In the genomic region with DNA sequence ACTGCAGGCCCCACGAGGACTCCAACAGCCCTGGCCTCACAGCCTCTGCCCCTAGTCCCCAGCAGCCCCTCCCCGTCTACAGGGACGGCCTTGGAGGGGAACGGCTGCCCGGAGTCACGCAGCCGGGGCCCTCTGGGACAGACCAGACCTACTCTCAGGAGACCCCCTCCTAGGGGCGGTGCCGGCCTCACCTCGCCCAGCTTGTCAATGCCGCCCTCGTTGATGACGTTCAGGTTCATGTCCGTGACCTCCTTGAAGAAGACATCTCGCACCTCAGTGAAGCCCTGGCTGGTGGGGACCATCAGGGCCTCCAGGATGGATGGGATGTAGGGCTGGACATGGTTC, we compare ENCODE assay signal across 22 cellular contexts. TPM values are rescaled to one million over a fixed set of nuclear protein-coding genes. Genes with fewer than 3 reads are reported as not detected.
DNase-seq lines count a peak whose midpoint lies in the region; ATAC-seq, FAIRE-seq and TF ChIP-seq lines count a peak whose summit lies in the region.
"Had no signal": no experiment of that assay in that cellular context is flagged by ENCODE, and none has a peak within 500 bp of the region (broad histone marks: within the 10 kb centered on the region; RNA-seq: fewer than 3 reads in every experiment).

No MANE protein-coding gene starts in this region.

- H2AK5ac ChIP-seq in H1 (ENCODE audit: low read depth, low read length): no peak overlapping the region

- H2BK12ac ChIP-seq in H1 (ENCODE audit: low read depth, low read length): no peak overlapping the region

- H2AFZ ChIP-seq in H1 (ENCODE audit: low read length): no peak overlapping the region

- no peaks in the 10 kb centered on the region for H3K23me2 ChIP-seq in H1 (ENCODE audit: low read depth, low read length)

- no peak for TF ChIP-seq EP300 in H1 (IDR thresholded peaks at IDR 0.05; ENCODE audit: borderline replicate concordance in 1 of 2, low read depth in 2 of 2, low read length in 2 of 2)

- H3K56ac ChIP-seq in H1 (replicated peaks; ENCODE audit: insufficient read length, low read depth, low read length): no peak overlapping the region

- H3K4me3 ChIP-seq in AG04450 (ENCODE audit: low read depth, low read length) (no peak overlapping the region), H1 (ENCODE audit: extremely low read depth in 1 of 4, insufficient read depth in 2 of 4, low read depth in 3 of 4, low read length in 4 of 4) (no peak overlapping the region), small intestine (ENCODE audit: low read depth in 1 of 2, low read length in 2 of 2) (no peak overlapping the region), WERI-Rb-1 (ENCODE audit: low read depth, low read length) (no peak overlapping the region)
- H3K4me3 ChIP-seq: dorsolateral prefrontal cortex had no signal

- CTCF ChIA-PET in AG04450 (lab: Charles Lee): no interaction called here
- CTCF ChIA-PET in H1 (lab: Charles Lee; ENCODE audit: partially characterized antibody): interaction anchor here (1.1 to 11.4 kb wide), 6 partner anchors 11 to 225 kb away, joined by 3 to 193 read pairs (median 6); no protein-coding TSS in a partner anchor

- no peak overlapping the region for H4K5ac ChIP-seq in H1 (ENCODE audit: insufficient read length, low read depth, low read length)

- POLR2A ChIA-PET in AG04450 (lab: Yijun Ruan, JAX) (no interaction called here), H1 (lab: Charles Lee; ENCODE audit: partially characterized antibody) (no interaction called here)

- no peak overlapping the region for H4K8ac ChIP-seq in H1 (ENCODE audit: extremely low read depth, insufficient read depth, low read length)

- H2BK20ac ChIP-seq in H1 (ENCODE audit: low read length): no peak overlapping the region

- no peak for TF ChIP-seq POLR2A in H1 (IDR thresholded peaks at IDR 0.05; ENCODE audit: control extremely low read depth in 1 of 2, low read depth in 2 of 2, low read length in 2 of 2)

- no peak overlapping the region; the same call in 1 of the 2 replicates for H3K18ac ChIP-seq in H1 (ENCODE audit: extremely low read depth, low read length)

- peaks cover 0 to 2% of the 10 kb centered on the region in 2 experiments for H4K20me1 ChIP-seq in H1 (replicated peaks in 1 of 2; ENCODE audit: control insufficient read depth in 1 of 2, insufficient read depth in 2 of 2, low read length in 2 of 2)

- TF ChIP-seq CTCF in AG04450 (IDR thresholded peaks at IDR 0.05; ENCODE audit: low read depth, low read length): no peak
- TF ChIP-seq CTCF in H1 (IDR thresholded peaks at IDR 0.05; ENCODE audit: control extremely low read depth in 1 of 3, insufficient read depth in 1 of 3, low read depth in 1 of 3, low read length in 3 of 3): no peak
- no peak for TF ChIP-seq CTCF in WERI-Rb-1 (IDR thresholded peaks at IDR 0.05; ENCODE audit: low read depth, low read length)

- TF ChIP-seq RAD21 in H1 (IDR thresholded peaks at IDR 0.05 in 1 of 2, conservative IDR thresholded peaks at IDR 0.05 in 1 of 2; ENCODE audit: low read depth in 2 of 2, low read length in 2 of 2): no peak

- H3K36me3 ChIP-seq in H1 (ENCODE audit: control insufficient read depth in 2 of 4, insufficient read depth in 4 of 4, low read length in 3 of 4): peaks cover 0 to 10% (median 0%) of the 10 kb centered on the region in 4 experiments; a peak in 2 of 8 replicates
- peaks cover 4 to 12% of the 10 kb centered on the region in 2 donors for H3K36me3 ChIP-seq in small intestine (ENCODE audit: control insufficient read depth in 2 of 2, insufficient read depth in 2 of 2, low read length in 2 of 2)
- H3K36me3 ChIP-seq in WERI-Rb-1: peaks cover 67% of the 10 kb centered on the region

- ATAC-seq in HG02870 (IDR thresholded peaks at IDR 0.05; ENCODE audit: unreplicated experiment) (no peak), sciatic nerve (no peak)
- ATAC-seq: activated CD8-positive, alpha-beta T cell treated with anti-CD3 and anti-CD28 coated beads, Interleukin-2, amount 10 ng/mL, durations not matched to agents 7 days and 5 days; foreskin keratinocyte; naive thymus-derived CD8-positive, alpha-beta T cell had no signal

- no peak overlapping the region for H3K14ac ChIP-seq in H1 (ENCODE audit: insufficient read length)

- 97% methylated on average over 9 of the region's 15 CpGs; no CpG with 5 or more reads in 1 of the 2 experiments for WGBS in H1 (ENCODE audit: extremely low coverage in 1 of 2, insufficient coverage in 1 of 2, insufficient read length in 1 of 2, insufficient replicate concordance in 2 of 2, low coverage in 1 of 2, low lambda C conversion rate in 2 of 2, missing lambda C conversion rate in 1 of 2), 2 experiments
- WGBS in small intestine, 3 donors: 71 to 72% (median 71%) methylated on average over 15 of the region's 15 CpGs

- peak overlapping the region; percentile 65 for H4K91ac ChIP-seq in H1 (replicated peaks; ENCODE audit: insufficient read length, low read length)

- DNase-seq in AG04450 (ENCODE audit: low read depth, low spot score): no peak
- DNase-seq in H1 (ENCODE audit: low read depth in 1 of 2, low spot score in 2 of 2): no peak
- peak; percentile 35 for DNase-seq in islet precursor cell
- DNase-seq in small intestine: no peak
- DNase-seq in WERI-Rb-1: no peak
- DNase-seq in sciatic nerve (ENCODE audit: low spot score): no peak
- no peak for DNase-seq in H4 (ENCODE audit: low spot score)
- DNase-seq: 8988T; activated CD4-positive, CD25-positive, alpha-beta regulatory T cell treated with anti-CD3 and anti-CD28 coated beads, Interleukin-2, amount 50 U/mL, for 72 hours; activated CD8-positive, alpha-beta T cell treated with anti-CD3 and anti-CD28 coated beads, Interleukin-2, amount 10 ng/mL, durations not matched to agents 7 days and 5 days; activated naive CD4-positive, alpha-beta T cell; COR-L47; DMS79; dorsolateral prefrontal cortex; foreskin keratinocyte; naive thymus-derived CD8-positive, alpha-beta T cell; NCI-H187 treated with DMSO at 0.1 percent for 48 hours; NCI-H69; RPMI8226 had no signal

- H2BK15ac ChIP-seq in H1 (ENCODE audit: low read length): no peak overlapping the region

- H3K27me3 ChIP-seq in AG04450 (ENCODE audit: control insufficient read depth, insufficient read depth, low read length) (no peaks in the 10 kb centered on the region), H1 (replicated peaks in 1 of 4; ENCODE audit: control insufficient read depth in 3 of 4, extremely low read depth in 1 of 4, insufficient read depth in 3 of 4, low read length in 3 of 4) (no peaks in the 10 kb centered on the region), small intestine (ENCODE audit: control insufficient read depth in 2 of 2, insufficient read depth in 2 of 2, low read length in 2 of 2) (no peaks in the 10 kb centered on the region), WERI-Rb-1 (ENCODE audit: insufficient read depth, low read depth, severe bottlenecking) (no peaks in the 10 kb centered on the region)
- H3K27me3 ChIP-seq: dorsolateral prefrontal cortex, foreskin keratinocyte had no signal

- H2BK5ac ChIP-seq in H1 (ENCODE audit: low read depth, low read length): no peak overlapping the region

- H3K4ac ChIP-seq in H1 (replicated peaks; ENCODE audit: insufficient read length, low read depth, low read length): no peak overlapping the region

- no peak overlapping the region for H2BK120ac ChIP-seq in H1 (replicated peaks; ENCODE audit: low read depth, low read length)

- H3K27ac ChIP-seq in AG04450 (ENCODE audit: low read depth, low read length) (peak overlapping the region; percentile 31), H1 (ENCODE audit: low read depth, low read length) (no peak overlapping the region), small intestine (ENCODE audit: low read depth in 1 of 2, low read length in 1 of 2) (peak overlapping the region; percentile 24 to 66), WERI-Rb-1 (no peak overlapping the region)
- H3K27ac ChIP-seq: epithelial cell of prostate, foreskin keratinocyte had no signal

- FAIRE-seq in H1 (lab: Jason Lieb, UNC): no peak
- FAIRE-seq in small intestine (lab: Jason Lieb, UNC): no peak
- FAIRE-seq: keratinocyte had no signal

- H3K9me3 ChIP-seq in AG04450 (ENCODE audit: control insufficient read depth, insufficient read depth, low read length) (no peaks in the 10 kb centered on the region; the same call in 1 of the 2 replicates), H1 (ENCODE audit: insufficient read depth in 2 of 2, low read depth in 1 of 2, low read length in 1 of 2) (no peaks in the 10 kb centered on the region), small intestine (ENCODE audit: control insufficient read depth, low read depth) (no peaks in the 10 kb centered on the region), WERI-Rb-1 (ENCODE audit: severe bottlenecking) (no peaks in the 10 kb centered on the region)

- H3K23ac ChIP-seq in H1 (ENCODE audit: insufficient read length): no peak overlapping the region

- no peaks in the 10 kb centered on the region for H3K79me2 ChIP-seq in H1 (ENCODE audit: control insufficient read depth in 1 of 2, insufficient read depth in 2 of 2, low read length in 2 of 2)

- peaks cover 0 to 5% (median 4%) of the 10 kb centered on the region in 4 experiments; a peak in 4 of 7 replicates for H3K4me1 ChIP-seq in H1 (replicated peaks in 1 of 4; ENCODE audit: control insufficient read depth in 3 of 4, insufficient read depth in 4 of 4, low read length in 3 of 4)
- no peaks in the 10 kb centered on the region for H3K4me1 ChIP-seq in small intestine (ENCODE audit: control insufficient read depth in 2 of 2, insufficient read depth in 1 of 2, low read depth in 1 of 2, low read length in 1 of 2)
- H3K4me1 ChIP-seq: foreskin keratinocyte had no signal

- H3K9ac ChIP-seq in H1 (replicated peaks in 1 of 4; ENCODE audit: extremely low read depth in 1 of 4, low read depth in 3 of 4, low read length in 3 of 4): no peak overlapping the region

- intact Hi-C loops in sciatic nerve (cut with DNase I): loop anchor here (10.0 kb wide), 1 partner anchor 225 kb away; the partner anchor contains the start of gene TOR2A

- H3K4me2 ChIP-seq in H1 (ENCODE audit: insufficient read depth in 1 of 2, low read depth in 2 of 2, low read length in 2 of 2): no peak overlapping the region

- no peaks in the 10 kb centered on the region for H3K79me1 ChIP-seq in H1 (ENCODE audit: low read depth, low read length)

RNA-seq across cellular contexts. Expression of gene LRSAM1, which starts 58.6 kb away (rescaled TPM):
- 3.4 and 4.8 TPM in 2 replicates for polyA plus RNA-seq in AG04450 (2011; rRNA removed)
- polyA minus RNA-seq in AG04450 (2011; rRNA and poly(A)+ RNA removed): 4.9 and 5.7 TPM in 2 replicates
- total RNA-seq in H1 (2021; fragmentation: NEBNext Ultra II Directional; extraction: Animal tissue kit (Norgen Biotek cat#: 25700)): 18.3 and 18.8 TPM in 2 replicates
- 9.7 and 16.2 TPM in 2 replicates for polyA plus RNA-seq in H1 (2011; rRNA removed)
- polyA plus RNA-seq in H1 (2011; cell fraction: cytosol; rRNA removed): 14.4 TPM
- polyA plus RNA-seq in H1 (2011; cell fraction: nucleus; rRNA removed): 38.1 TPM
- polyA plus RNA-seq in H1 (2012, experiment 1 of 2): 13.0 to 19.6 TPM (median 17.2 TPM) in 4 replicates
- polyA plus RNA-seq in H1 (2012, experiment 2 of 2): 17.2 TPM
- polyA plus RNA-seq in H1 (2013, experiment 1 of 2): 10.1 TPM
- polyA plus RNA-seq in H1 (2013, experiment 2 of 2): 9.4 TPM
- 9.7 and 10.9 TPM in 2 replicates for polyA minus RNA-seq in H1 (2011; rRNA and poly(A)+ RNA removed)
- polyA minus RNA-seq in H1 (2011; cell fraction: cytosol; rRNA and poly(A)+ RNA removed): 12.3 TPM
- polyA minus RNA-seq in H1 (2011; cell fraction: nucleus; rRNA and poly(A)+ RNA removed): 21.2 TPM
- polyA plus RNA-seq in small intestine: 10 to 100 TPM; 12.8 to 22.8 (median 22.4) TPM
- 27.0 TPM for total RNA-seq in sciatic nerve
- 2.6 and 5.7 TPM in 2 replicates for total RNA-seq in H4 (2014; rRNA removed; shearing (Covaris generic))

RNA-seq across cellular contexts. Expression of gene RPL12, which starts 58.7 kb away (rescaled TPM):
- polyA plus RNA-seq in AG04450 (2011; rRNA removed) (2,379 and 2,541 TPM in 2 replicates), H1 (2011; rRNA removed) (4,427 and 4,892 TPM in 2 replicates), small intestine (1,000 to 10,000 TPM; 2,018 to 3,950 (median 3,161) TPM)
- polyA minus RNA-seq in AG04450 (2011; rRNA and poly(A)+ RNA removed): 720 and 1,006 TPM in 2 replicates
- 1,993 and 2,006 TPM in 2 replicates for total RNA-seq in H1 (2021; fragmentation: NEBNext Ultra II Directional; extraction: Animal tissue kit (Norgen Biotek cat#: 25700))
- polyA plus RNA-seq in H1 (2011; cell fraction: cytosol; rRNA removed): 5,729 TPM
- polyA plus RNA-seq in H1 (2011; cell fraction: nucleus; rRNA removed): 1,855 TPM
- 3,132 to 3,522 TPM (median 3,375 TPM) in 4 replicates for polyA plus RNA-seq in H1 (2012, experiment 1 of 2)
- polyA plus RNA-seq in H1 (2012, experiment 2 of 2): 5,820 TPM
- polyA plus RNA-seq in H1 (2013, experiment 1 of 2): 3,402 TPM
- 3,308 TPM for polyA plus RNA-seq in H1 (2013, experiment 2 of 2)
- 609 and 632 TPM in 2 replicates for polyA minus RNA-seq in H1 (2011; rRNA and poly(A)+ RNA removed)
- polyA minus RNA-seq in H1 (2011; cell fraction: cytosol; rRNA and poly(A)+ RNA removed): 823 TPM
- polyA minus RNA-seq in H1 (2011; cell fraction: nucleus; rRNA and poly(A)+ RNA removed): 843 TPM
- 894 TPM for total RNA-seq in sciatic nerve
- total RNA-seq in H4 (2014; rRNA removed; shearing (Covaris generic)): 2,219 and 2,463 TPM in 2 replicates

Comparison
In these comparisons a context has a peak if more than half of its experiments do, and no peak if none do; other contexts are left out.
1. H3K27ac ChIP-seq: peak in AG04450 (single experiment) and small intestine (2 of 2); none in H1 (single experiment) and WERI-Rb-1 (single experiment).